Comparison of ENCODE assay signal across 8 cellular contexts in genomic region chr5:80238778-80239679, GRCh38. TPM values are rescaled to one million over a fixed set of nuclear protein-coding genes. Genes with fewer than 3 reads are reported as not detected.
DNase-seq lines count a peak whose midpoint lies in the region; ATAC-seq, FAIRE-seq and TF ChIP-seq lines count a peak whose summit lies in the region.

No MANE protein-coding gene starts in this region.

- H3K9ac ChIP-seq in BLaER1 treated with 17β-estradiol and CSF1 and Interleukin-3, amounts not matched to agents 10 nM and 100 nM: peak overlapping the region; percentile 28 to 74 (median 56); a peak in 19 of 22 replicates

- no peak for ATAC-seq in GM18861 (IDR thresholded peaks at IDR 0.05; ENCODE audit: unreplicated experiment)

- no peaks in the 10 kb centered on the region; a peak in 1 of 22 replicates for H3K27me3 ChIP-seq in BLaER1 treated with 17β-estradiol and CSF1 and Interleukin-3, amounts not matched to agents 10 nM and 100 nM

- intact Hi-C loops in lower leg skin (cut with DNase I; ENCODE audit: low total_unique reads): no loop called here

- in situ Hi-C loops in astrocyte of the spinal cord (cut with HindIII; ENCODE audit: low sequenced_read_pairs): no loop called here

- FAIRE-seq in urothelium cell line (lab: Jason Lieb, UNC): no peak

- H3K27ac ChIP-seq in BLaER1 treated with 17β-estradiol and CSF1 and Interleukin-3, amounts not matched to agents 10 nM and 100 nM: peak overlapping the region; percentile 22 to 76 (median 69); a peak in 21 of 22 replicates

- peaks cover 35 to 81% (median 58%) of the 10 kb centered on the region in 11 experiments for H4K20me1 ChIP-seq in BLaER1 treated with 17β-estradiol and CSF1 and Interleukin-3, amounts not matched to agents 10 nM and 100 nM

- peaks cover 34 to 73% (median 62%) of the 10 kb centered on the region in 11 experiments for H3K36me3 ChIP-seq in BLaER1 treated with 17β-estradiol and CSF1 and Interleukin-3, amounts not matched to agents 10 nM and 100 nM

- WGBS in lower leg skin, 2 donors: 20 to 33% methylated on average over 8 of the region's 8 CpGs

- DNase-seq in NCI-H1105 (lab: John Stamatoyannopoulos, UW) (peak; percentile 14), astrocyte of the spinal cord (ENCODE audit: low read depth, low spot score) (peak; percentile 81), lower leg skin (ENCODE audit: low spot score in 2 of 2) (peak; percentile 51 to 91), urothelium cell line (ENCODE audit: low spot score) (peak; percentile 26), DMS153 (lab: John Stamatoyannopoulos, UW) (no peak), epidermal melanocyte (ENCODE audit: insufficient read length, low spot score) (no peak)

- peaks cover 51 to 70% (median 62%) of the 10 kb centered on the region in 10 experiments for H3K4me1 ChIP-seq in BLaER1 treated with 17β-estradiol and CSF1 and Interleukin-3, amounts not matched to agents 10 nM and 100 nM

- peak overlapping the region in 5 of 10 experiments; percentile 4 to 35 (median 26); a peak in 7 of 20 replicates for H3K4me3 ChIP-seq in BLaER1 treated with 17β-estradiol and CSF1 and Interleukin-3, amounts not matched to agents 10 nM and 100 nM
- H3K4me3 ChIP-seq in astrocyte of the spinal cord (ENCODE audit: low read depth, low read length): no peak overlapping the region
- H3K4me3 ChIP-seq in lower leg skin (ENCODE audit: low read depth, poor library complexity, severe bottlenecking): no peak overlapping the region

- no peak for TF ChIP-seq POLR2A in lower leg skin (IDR thresholded peaks at IDR 0.05)

- H3K9me3 ChIP-seq in BLaER1 treated with 17β-estradiol and CSF1 and Interleukin-3, amounts not matched to agents 10 nM and 100 nM (replicated peaks in 1 of 11): peaks cover 26 to 40% (median 30%) of the 10 kb centered on the region in 11 experiments

- peak overlapping the region; percentile 79 to 93 (median 87) for H3K4me2 ChIP-seq in BLaER1 treated with 17β-estradiol and CSF1 and Interleukin-3, amounts not matched to agents 10 nM and 100 nM

- TF ChIP-seq CTCF in astrocyte of the spinal cord (IDR thresholded peaks at IDR 0.05; ENCODE audit: low read depth, low read length) (no peak), lower leg skin (IDR thresholded peaks at IDR 0.05) (no peak)

RNA-seq across cellular contexts. Expression of gene SERINC5, which starts 16.8 kb away (rescaled TPM):
- 10 to 100 TPM; 49.6 to 61.4 (median 56.3) TPM for total RNA-seq in lower leg skin

Comparison
In these comparisons a context has a peak if more than half of its experiments do, and no peak if none do; other contexts are left out.
1. DNase-seq: peak in NCI-H1105 (single experiment), astrocyte of the spinal cord (single experiment), lower leg skin (2 of 2) and urothelium cell line (single experiment); none in DMS153 (single experiment) and epidermal melanocyte (single experiment).